23 cellular contexts compared by ENCODE assay signal in genomic region chr12:26231930-26232329, GRCh38. TPM values are rescaled to one million over a fixed set of nuclear protein-coding genes. Genes with fewer than 3 reads are reported as not detected.
DNase-seq lines count a peak whose midpoint lies in the region; ATAC-seq and TF ChIP-seq lines count a peak whose summit lies in the region.
"Had no signal": no experiment of that assay in that cellular context is flagged by ENCODE, and none has a peak within 500 bp of the region (broad histone marks: within the 10 kb centered on the region; RNA-seq: fewer than 3 reads in every experiment).

No MANE protein-coding gene starts in this region.

- 81% methylated on average over 2 of the region's 2 CpGs for WGBS in esophagus muscularis mucosa

- no peaks in the 10 kb centered on the region for H3K9me3 ChIP-seq in esophagus muscularis mucosa
- H3K9me3 ChIP-seq: BE2C had no signal

- no peaks in the 10 kb centered on the region for H3K4me1 Mint-ChIP-seq in activated T-cell treated with anti-CD3 and anti-CD28 coated beads, Interleukin-2, amount 50 U/mL, for 4 hours (ENCODE audit: low read depth)

- peak overlapping the region in 3 of 4 donors; percentile 1 to 49 (median 18) for H3K27ac ChIP-seq in esophagus muscularis mucosa (replicated peaks in 1 of 4)
- H3K27ac ChIP-seq: KMS-11, PC-9 had no signal

- no peaks in the 10 kb centered on the region for H3K9me3 Mint-ChIP-seq in activated T-cell treated with anti-CD3 and anti-CD28 coated beads, Interleukin-2, amount 50 U/mL, for 4 hours
- H3K9me3 Mint-ChIP-seq: CD14-positive monocyte had no signal

- H3K27me3 Mint-ChIP-seq in activated T-cell treated with anti-CD3 and anti-CD28 coated beads, Interleukin-2, amount 50 U/mL, for 4 hours (ENCODE audit: low read depth) = peaks cover 22% of the 10 kb centered on the region
- H3K27me3 Mint-ChIP-seq: IgD-negative memory B cell had no signal

- H3K36me3 Mint-ChIP-seq in activated T-cell treated with anti-CD3 and anti-CD28 coated beads, Interleukin-2, amount 50 U/mL, for 4 hours (ENCODE audit: insufficient read depth) = no peaks in the 10 kb centered on the region
- H3K36me3 Mint-ChIP-seq: CD14-positive monocyte had no signal

- no peak overlapping the region for H3K4me3 ChIP-seq in esophagus muscularis mucosa
- H3K4me3 ChIP-seq: PC-9 had no signal

- no peaks in the 10 kb centered on the region for H3K27me3 ChIP-seq in esophagus muscularis mucosa
- H3K27me3 ChIP-seq: BE2C had no signal

- no peak overlapping the region for H3K4me3 Mint-ChIP-seq in activated T-cell treated with anti-CD3 and anti-CD28 coated beads, Interleukin-2, amount 50 U/mL, for 4 hours
- H3K4me3 Mint-ChIP-seq: CD14-positive monocyte, IgD-negative memory B cell had no signal

- no peak for TF ChIP-seq EP300 in esophagus muscularis mucosa (IDR thresholded peaks at IDR 0.05)

- no peak for TF ChIP-seq POLR2A in esophagus muscularis mucosa (IDR thresholded peaks at IDR 0.05; ENCODE audit: low read depth)

- H3K36me3 ChIP-seq in esophagus muscularis mucosa = no peaks in the 10 kb centered on the region
- H3K36me3 ChIP-seq: BE2C had no signal

- peaks cover under 1 to 17% (median 13%) of the 10 kb centered on the region in 4 donors for H3K4me1 ChIP-seq in esophagus muscularis mucosa
- H3K4me1 ChIP-seq: BE2C had no signal

- DNase-seq in amniotic epithelial cell (ENCODE audit: low read depth) (peak; percentile 30), esophagus muscularis mucosa (ENCODE audit: extremely low spot score) (no peak), fibroblast of the conjunctiva (ENCODE audit: low read depth) (peak; percentile 27), sciatic nerve (ENCODE audit: low spot score) (no peak), NCI-H2107 (lab: John Stamatoyannopoulos, UW) (no peak)
- no peak for DNase-seq in activated T-cell treated with anti-CD3 and anti-CD28 coated beads, Interleukin-2, amount 50 U/mL, for 4 hours
- DNase-seq in activated CD4-positive, alpha-beta T cell treated with anti-CD3 and anti-CD28 coated beads, Interleukin-2, amount 50 U/mL, for 48 hours = no peak
- DNase-seq: 8988T; ACHN; BE2C; Calu3; DMS79 treated with DMSO at 0.1 percent for 48 hours; HCEC 1CT; MM.1S; NCI-H2029; NCI-H446 treated with DMSO at 0.1 percent for 48 hours; NCI-H526; NK-92 treated with Interleukin-12 subunit alpha and Interleukin-12 subunit beta, amount 100 ng/mL, for 24 hours; PC-9 had no signal

- intact Hi-C loops in esophagus muscularis mucosa (cut with DNase I) = no loop called here
- intact Hi-C loops in sciatic nerve (cut with DNase I) = no loop called here

- no peak for TF ChIP-seq CTCF in esophagus muscularis mucosa (IDR thresholded peaks at IDR 0.05)

- peak; percentile 65 for ATAC-seq in sciatic nerve
- ATAC-seq in activated T-cell treated with anti-CD3 and anti-CD28 coated beads, Interleukin-2, amount 50 U/mL, for 4 hours = no peak
- ATAC-seq: Right ventricle myocardium inferior had no signal

RNA-seq across cellular contexts. Expression of gene SSPN, which starts 36.6 kb away (rescaled TPM):
- total RNA-seq in esophagus muscularis mucosa (10 to 100 TPM; 36.4 to 81.8 (median 64.9) TPM), sciatic nerve (119 TPM)
- total RNA-seq in activated T-cell treated with anti-CD3 and anti-CD28 coated beads, Interleukin-2, amount 50 U/mL, for 4 hours = not detected

Comparison
In these comparisons a context has a peak if more than half of its experiments do, and no peak if none do; other contexts are left out.
1. DNase-seq: peak in amniotic epithelial cell (single experiment) and fibroblast of the conjunctiva (single experiment); none in esophagus muscularis mucosa (single experiment), sciatic nerve (single experiment), activated T-cell treated with anti-CD3 and anti-CD28 coated beads, Interleukin-2, amount 50 U/mL, for 4 hours (single experiment), activated CD4-positive, alpha-beta T cell treated with anti-CD3 and anti-CD28 coated beads, Interleukin-2, amount 50 U/mL, for 48 hours (0 of 2) and NCI-H2107 (single experiment).
2. RNA of gene SSPN, which starts 36.6 kb away (total RNA-seq): 119 TPM in sciatic nerve (single experiment) and 36.4 to 81.8 TPM in esophagus muscularis mucosa; not detected in activated T-cell treated with anti-CD3 and anti-CD28 coated beads, Interleukin-2, amount 50 U/mL, for 4 hours; every median in the first group is over 10 times any median in the second.